ENCODE assay signal across 8 cellular contexts in genomic region chr2:179092912-179093311, GRCh38. TPM values are rescaled to one million over a fixed set of nuclear protein-coding genes. Genes with fewer than 3 reads are reported as not detected.
DNase-seq lines count a peak whose midpoint lies in the region; TF ChIP-seq lines count a peak whose summit lies in the region.
"Not testable (repeated sequence)": the region's sequence is repeated elsewhere in the genome, so short reads cannot be mapped to it uniquely, and the experiment has no call there.
"Had no signal": no experiment of that assay in that cellular context is flagged by ENCODE, and none has a peak within 500 bp of the region (broad histone marks: within the 10 kb centered on the region; RNA-seq: fewer than 3 reads in every experiment).

No MANE protein-coding gene starts in this region.

- not testable (repeated sequence) for H3K4me3 ChIP-seq in DOHH2 (ENCODE audit: low read length); PC-9

- H3K27ac Mint-ChIP-seq in activated naive CD4-positive, alpha-beta T cell treated with anti-CD3 and anti-CD28 coated beads, Interleukin-2, amount 10 ng/mL, durations not matched to agents 7 days and 5 days: not testable (repeated sequence)

- DNase-seq in Caki2 (ENCODE audit: low read depth) (peak; percentile 47), NCI-H2171 treated with DMSO at 0.1 percent for 48 hours (lab: John Stamatoyannopoulos, UW) (peak; percentile 12), NCI-H748 (lab: John Stamatoyannopoulos, UW; ENCODE audit: unreplicated experiment) (peak; percentile 47)
- DNase-seq in PC-9: not testable (repeated sequence)
- DNase-seq in activated naive CD4-positive, alpha-beta T cell treated with anti-CD3 and anti-CD28 coated beads, Interleukin-2, amount 10 ng/mL, durations not matched to agents 7 days and 5 days: peak; percentile 36

- TF ChIP-seq CTCF in DOHH2 (IDR thresholded peaks at IDR 0.05; ENCODE audit: low read depth, low read length, poor library complexity, severe bottlenecking); PC-9 (conservative IDR thresholded peaks at IDR 0.05): not testable (repeated sequence)

- not testable (repeated sequence) for H3K36me3 Mint-ChIP-seq in activated naive CD4-positive, alpha-beta T cell treated with anti-CD3 and anti-CD28 coated beads, Interleukin-2, amount 10 ng/mL, durations not matched to agents 7 days and 5 days

- POLR2A ChIA-PET in PC-9 (lab: Charles Lee; ENCODE audit: unreplicated experiment): not testable (repeated sequence)

- intact Hi-C loops in PC-9 (cut with micrococcal nuclease; ENCODE audit: unreplicated experiment): not testable (repeated sequence)

- H4K20me1 ChIP-seq in DOHH2 (ENCODE audit: control insufficient read depth, insufficient read depth, low read depth, low read length); PC-9 (ENCODE audit: insufficient read depth): not testable (repeated sequence)

- H3K9me3 Mint-ChIP-seq in activated naive CD4-positive, alpha-beta T cell treated with anti-CD3 and anti-CD28 coated beads, Interleukin-2, amount 10 ng/mL, durations not matched to agents 7 days and 5 days: peaks cover 16% of the 10 kb centered on the region

- not testable (repeated sequence) for H3K79me2 ChIP-seq in DOHH2 (ENCODE audit: control insufficient read depth, low read length); PC-9 (ENCODE audit: low read depth)

- H3K4me1 Mint-ChIP-seq in activated naive CD4-positive, alpha-beta T cell treated with anti-CD3 and anti-CD28 coated beads, Interleukin-2, amount 10 ng/mL, durations not matched to agents 7 days and 5 days: peaks cover 34% of the 10 kb centered on the region

- H3K9me2 ChIP-seq in DOHH2 (replicated peaks; ENCODE audit: control insufficient read depth, low read length); PC-9 (ENCODE audit: insufficient read depth): not testable (repeated sequence)

- not testable (repeated sequence) for H3K36me3 ChIP-seq in DOHH2 (ENCODE audit: control insufficient read depth, low read length); PC-9 (ENCODE audit: low read depth)

- not testable (repeated sequence) for H3K27me3 ChIP-seq in DOHH2 (ENCODE audit: control insufficient read depth, low read length); PC-9 (ENCODE audit: insufficient read depth, low read depth)

- in situ Hi-C loops in Caki2 (cut with HindIII; ENCODE audit: low pct_unique_long_range_greater_than_20kb, low sequenced_read_pairs): not testable (repeated sequence)

- H3K9me3 ChIP-seq in DOHH2 (ENCODE audit: control insufficient read depth, insufficient read depth, low read length); PC-9 (ENCODE audit: insufficient read depth, low read depth): not testable (repeated sequence)

- H3K4me1 ChIP-seq in DOHH2 (ENCODE audit: control insufficient read depth, low read length): peaks cover 55% of the 10 kb centered on the region
- not testable (repeated sequence) for H3K4me1 ChIP-seq in PC-9 (replicated peaks; ENCODE audit: insufficient read depth)

- not testable (repeated sequence) for H2AFZ ChIP-seq in PC-9

- BruUV-seq in PC-9 (replicated peaks; lab: Mats Ljungman, UMichigan): not testable (repeated sequence)

- not testable (repeated sequence) for H3K27me3 Mint-ChIP-seq in activated naive CD4-positive, alpha-beta T cell treated with anti-CD3 and anti-CD28 coated beads, Interleukin-2, amount 10 ng/mL, durations not matched to agents 7 days and 5 days

- CTCF ChIA-PET in PC-9 (lab: Charles Lee); activated naive CD4-positive, alpha-beta T cell treated with anti-CD3 and anti-CD28 coated beads, Interleukin-2, amount 10 ng/mL, durations not matched to agents 7 days and 5 days (lab: Charles Lee): not testable (repeated sequence)

- H3K4me2 ChIP-seq in DOHH2 (ENCODE audit: low read length) (peak overlapping the region; percentile 46), PC-9 (peak overlapping the region; percentile 12)

- not testable (repeated sequence) for H3K4me3 Mint-ChIP-seq in activated naive CD4-positive, alpha-beta T cell treated with anti-CD3 and anti-CD28 coated beads, Interleukin-2, amount 10 ng/mL, durations not matched to agents 7 days and 5 days

- not testable (repeated sequence) for H3K27ac ChIP-seq in DOHH2 (ENCODE audit: low read depth, low read length); PC-9

- not testable (repeated sequence) for H3F3A ChIP-seq in DOHH2 (ENCODE audit: control insufficient read depth, insufficient read depth); PC-9 (ENCODE audit: insufficient read depth, low read depth)

RNA-seq across cellular contexts. Expression of gene CCDC141, which starts 43.0 kb away (rescaled TPM):
- total RNA-seq in Caki2 (2014; rRNA removed; shearing (Covaris generic); ENCODE audit: low replicate concordance): 0.12 TPM in 1 of 2 replicates, not detected in the other
- total RNA-seq in PC-9 (2021): not detected in 2 replicates
- total RNA-seq: Daoy, GM23248 had no signal
